12 cellular contexts compared by ENCODE assay signal in genomic region chr11:116719102-116719501, GRCh38.
DNase-seq lines count a peak whose midpoint lies in the region; TF ChIP-seq lines count a peak whose summit lies in the region.
"Had no signal": no experiment of that assay in that cellular context is flagged by ENCODE, and none has a peak within 500 bp of the region (broad histone marks: within the 10 kb centered on the region; RNA-seq: fewer than 3 reads in every experiment).

No MANE protein-coding gene starts in this region.

- no peaks in the 10 kb centered on the region for H3K4me1 ChIP-seq in HEK293 (ENCODE audit: control insufficient read depth, insufficient read depth, low read length)
- H3K4me1 ChIP-seq: A549, Caco-2, HAP-1 had no signal

- no peak overlapping the region for H3K4me3 ChIP-seq in HEK293 (ENCODE audit: low read depth, low read length)
- H3K4me3 ChIP-seq: A549, HAP-1 had no signal

- TF ChIP-seq CTCF in HEK293 (tag by site-specific recombination; IDR thresholded peaks at IDR 0.05) = no peak

- DNase-seq in NCI-H69 (lab: John Stamatoyannopoulos, UW) (peak; percentile 72), left kidney (ENCODE audit: low read depth, low spot score) (peak; percentile 37), D341Med (ENCODE audit: low spot score) (no peak), DMS 273 (lab: John Stamatoyannopoulos, UW; ENCODE audit: unreplicated experiment) (no peak), NCI-H2029 treated with DMSO at 0.1 percent for 48 hours (lab: John Stamatoyannopoulos, UW) (no peak)
- DNase-seq: Caco-2; CD8-positive, alpha-beta T cell; DMS 273 treated with DMSO at 0.1 percent for 48 hours; HFFc6 had no signal

- CTCF ChIA-PET in HEK293 (lab: Yijun Ruan, JAX) = interaction anchor here (0.6 to 1.0 kb wide), 3 partner anchors 15 to 24 kb away, joined by 3 to 4 read pairs (median 3); no protein-coding TSS in a partner anchor

- POLR2A ChIA-PET in HEK293 (lab: Yijun Ruan, JAX) = no interaction called here

- H3K36me3 ChIP-seq in HEK293 (ENCODE audit: control insufficient read depth in 2 of 2, insufficient read depth in 1 of 2, low read length in 2 of 2) = no peaks in the 10 kb centered on the region
- H3K36me3 ChIP-seq: HAP-1 had no signal

- H3K27ac ChIP-seq in HEK293 (ENCODE audit: extremely low read depth, low read depth, low read length) = no peak overlapping the region
- H3K27ac ChIP-seq: A549 had no signal

- no peaks in the 10 kb centered on the region for H3K9me3 ChIP-seq in HEK293 (ENCODE audit: control insufficient read depth, insufficient read depth, low read depth, low read length)
- H3K9me3 ChIP-seq: A549, Caco-2, HAP-1 had no signal

TF ChIP-seq in HEK293, 187 proteins besides CTCF, POLR2A, EP300 and RAD21:
- TF ChIP-seq ZNF202 (tag by site-specific recombination; IDR thresholded peaks at IDR 0.05; ENCODE audit: borderline replicate concordance) (no peak), ZNF223 (tag by site-specific recombination; IDR thresholded peaks at IDR 0.05) (no peak), GLIS1 (tag by site-specific recombination; IDR thresholded peaks at IDR 0.05) (0 out of 2 replicates have a peak, but pooled peaks have one; percentile 15), ZNF48 (tag by site-specific recombination; IDR thresholded peaks at IDR 0.05) (no peak)

Comparison
In these comparisons a context has a peak if more than half of its experiments do, and no peak if none do; other contexts are left out.
1. DNase-seq: peak in NCI-H69 (single experiment) and left kidney (single experiment); none in D341Med (single experiment), DMS 273 (single experiment) and NCI-H2029 treated with DMSO at 0.1 percent for 48 hours (single experiment).